31 cellular contexts compared by ENCODE assay signal in the genomic region with DNA sequence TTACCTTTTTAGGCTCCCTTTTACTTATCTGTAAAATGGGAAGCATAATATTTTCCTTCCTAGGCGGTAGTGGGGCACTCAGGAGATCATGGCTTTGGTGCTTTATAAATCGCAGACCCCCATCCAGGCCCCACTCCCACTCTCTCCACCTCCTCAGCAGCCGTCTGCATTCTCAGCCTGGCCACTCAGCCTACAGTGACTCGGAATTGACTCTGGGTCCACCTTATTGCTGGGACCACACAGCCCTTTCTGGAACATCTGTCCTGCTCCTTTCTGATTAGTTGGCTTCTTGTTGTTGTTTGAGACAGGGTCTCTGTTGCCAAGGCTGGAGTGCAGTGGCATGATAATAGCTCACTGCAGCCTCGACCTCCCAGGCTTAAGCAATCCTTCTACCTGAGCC.
"Had no signal": no experiment of that assay in that cellular context is flagged by ENCODE, and none has a peak within 500 bp of the region (broad histone marks: within the 10 kb centered on the region; RNA-seq: fewer than 3 reads in every experiment).

No MANE protein-coding gene starts in this region.

- H3K27me3 Mint-ChIP-seq: activated CD8-positive, alpha-beta T cell treated with anti-CD3 and anti-CD28 coated beads for 36 hours; activated naive CD8-positive, alpha-beta T cell treated with anti-CD3 and anti-CD28 coated beads for 36 hours; activated naive CD8-positive, alpha-beta T cell treated with anti-CD3 and anti-CD28 coated beads, Interleukin-2, amount 50 U/mL, for 24 hours had no signal

- FAIRE-seq: frontal cortex had no signal

- H3K36me3 ChIP-seq: adrenal gland, breast epithelium, cardiac muscle cell, colonic mucosa, WERI-Rb-1 had no signal

- H3K4me1 ChIP-seq: adrenal gland, body of pancreas, breast epithelium had no signal

- H3K9me3 Mint-ChIP-seq: activated B cell treated with CpG ODN at 0.5 μM for 24 hours; activated CD8-positive, alpha-beta T cell treated with anti-CD3 and anti-CD28 coated beads for 36 hours; activated naive CD8-positive, alpha-beta T cell treated with anti-CD3 and anti-CD28 coated beads for 36 hours; activated naive CD8-positive, alpha-beta T cell treated with anti-CD3 and anti-CD28 coated beads, Interleukin-2, amount 50 U/mL, for 24 hours; T-helper 2 cell treated with Interferon-gamma antibody and Interleukin-4, amounts not matched to agents 5 μg/mL and 100 μg/mL, for 36 hours had no signal

- H3K4me3 Mint-ChIP-seq: activated B cell treated with CpG ODN at 0.5 μM for 24 hours; activated CD8-positive, alpha-beta T cell treated with anti-CD3 and anti-CD28 coated beads for 36 hours; activated naive CD8-positive, alpha-beta T cell treated with anti-CD3 and anti-CD28 coated beads for 36 hours; activated naive CD8-positive, alpha-beta T cell treated with anti-CD3 and anti-CD28 coated beads, Interleukin-2, amount 50 U/mL, for 24 hours; T-helper 17 cell; T-helper 2 cell treated with Interferon-gamma antibody and Interleukin-4, amounts not matched to agents 5 μg/mL and 100 μg/mL, for 36 hours had no signal

- DNase-seq: activated B cell treated with CpG ODN at 0.5 μM for 24 hours; activated CD4-positive, alpha-beta T cell treated with anti-CD3 and anti-CD28 coated beads for 48 hours; activated CD4-positive, alpha-beta T cell treated with anti-CD3 and anti-CD28 coated beads, Interleukin-2, amount 50 U/mL, for 1 hour; activated CD4-positive, alpha-beta T cell treated with anti-CD3 and anti-CD28 coated beads, Interleukin-2, amount 50 U/mL, for 48 hours; activated CD8-positive, alpha-beta memory T cell treated with anti-CD3 and anti-CD28 coated beads for 24 hours; activated CD8-positive, alpha-beta T cell treated with anti-CD3 and anti-CD28 coated beads for 36 hours; activated gamma-delta T cell; activated naive CD4-positive, alpha-beta T cell; activated naive CD4-positive, alpha-beta T cell treated with anti-CD3 and anti-CD28 coated beads, Interleukin-2, amount 50 U/mL, for 16 hours; activated naive CD8-positive, alpha-beta T cell treated with anti-CD3 and anti-CD28 coated beads for 36 hours; activated naive CD8-positive, alpha-beta T cell treated with anti-CD3 and anti-CD28 coated beads, Interleukin-2, amount 50 U/mL, for 24 hours; activated T-cell treated with anti-CD3 and anti-CD28 coated beads, Interleukin-2, amount 50 U/mL, for 48 hours; adrenal gland; amygdala; aorta; body of pancreas; central memory CD4-positive, alpha-beta T cell; cerebellar nuclear complex; colonic mucosa; effector CD8-positive, alpha-beta T cell; foreskin fibroblast; T-helper 1 cell; T-helper 17 cell; T1000; WERI-Rb-1 had no signal

- H3K4me3 ChIP-seq: adrenal gland, body of pancreas, breast epithelium, cardiac muscle cell, colonic mucosa had no signal

- ATAC-seq: activated CD4-positive, CD25-positive, alpha-beta regulatory T cell treated with anti-CD3 and anti-CD28 coated beads, Interleukin-2, amount 50 U/mL, for 24 hours; activated CD8-positive, alpha-beta T cell treated with anti-CD3 and anti-CD28 coated beads for 36 hours; activated naive CD8-positive, alpha-beta T cell treated with anti-CD3 and anti-CD28 coated beads, Interleukin-2, amount 50 U/mL, for 24 hours; body of pancreas; esophagus mucosa; T-helper 17 cell had no signal

- H3K27ac Mint-ChIP-seq: activated B cell treated with CpG ODN at 0.5 μM for 24 hours; activated CD8-positive, alpha-beta T cell treated with anti-CD3 and anti-CD28 coated beads for 36 hours; activated naive CD8-positive, alpha-beta T cell treated with anti-CD3 and anti-CD28 coated beads for 36 hours; activated naive CD8-positive, alpha-beta T cell treated with anti-CD3 and anti-CD28 coated beads, Interleukin-2, amount 50 U/mL, for 24 hours; T-helper 17 cell; T-helper 2 cell treated with Interferon-gamma antibody and Interleukin-4, amounts not matched to agents 5 μg/mL and 100 μg/mL, for 36 hours had no signal

- H3K9me3 ChIP-seq: adrenal gland, body of pancreas, breast epithelium, colonic mucosa had no signal

- H3K4me1 Mint-ChIP-seq: activated B cell treated with CpG ODN at 0.5 μM for 24 hours; activated naive CD8-positive, alpha-beta T cell treated with anti-CD3 and anti-CD28 coated beads for 36 hours; activated naive CD8-positive, alpha-beta T cell treated with anti-CD3 and anti-CD28 coated beads, Interleukin-2, amount 50 U/mL, for 24 hours; T-helper 17 cell had no signal

- H3K36me3 Mint-ChIP-seq: activated naive CD8-positive, alpha-beta T cell treated with anti-CD3 and anti-CD28 coated beads for 36 hours had no signal

- H3K27me3 ChIP-seq: adrenal gland, body of pancreas, breast epithelium, colonic mucosa had no signal

- H3K27ac ChIP-seq: adrenal gland, body of pancreas, breast epithelium, cardiac muscle cell, colonic mucosa, WERI-Rb-1 had no signal
